In genomic region chr6:40903456-40903855, GRCh38 we compare ENCODE assay signal across 17 cellular contexts.
DNase-seq lines count a peak whose midpoint lies in the region; ATAC-seq, FAIRE-seq and TF ChIP-seq lines count a peak whose summit lies in the region.
"Had no signal": no experiment of that assay in that cellular context is flagged by ENCODE, and none has a peak within 500 bp of the region (broad histone marks: within the 10 kb centered on the region; RNA-seq: fewer than 3 reads in every experiment).

No MANE protein-coding gene starts in this region.

- no peaks in the 10 kb centered on the region for H3F3A ChIP-seq in neural progenitor cell (ENCODE audit: low read depth)

- DNase-seq in AG10803 (ENCODE audit: low read depth) (peak; percentile 37), GM03348 (ENCODE audit: low spot score) (peak; percentile 21), bronchial epithelial cell (ENCODE audit: low read depth) (peak; percentile 58), neural progenitor cell (ENCODE audit: low spot score) (no peak), DMS 273 (lab: John Stamatoyannopoulos, UW; ENCODE audit: unreplicated experiment) (no peak), NCI-H82 (lab: John Stamatoyannopoulos, UW) (no peak)
- DNase-seq: AML-193, DMS153, DMS79 treated with DMSO at 0.1 percent for 48 hours, EL had no signal

- no peak for ATAC-seq in HG03196 (IDR thresholded peaks at IDR 0.05; ENCODE audit: unreplicated experiment)

- peaks cover 2% of the 10 kb centered on the region for H3K36me3 Mint-ChIP-seq in neural progenitor cell

- no peak overlapping the region for H3K9ac ChIP-seq in neural progenitor cell
- H3K9ac ChIP-seq: BLaER1 had no signal

- no peak overlapping the region for H3K4me3 Mint-ChIP-seq in neural progenitor cell

- no peak overlapping the region for H2AFZ ChIP-seq in neural progenitor cell (replicated peaks)

- H3K4me1 Mint-ChIP-seq in neural progenitor cell, result peaks cover 10% of the 10 kb centered on the region

- H3K9me3 Mint-ChIP-seq in neural progenitor cell, result no peaks in the 10 kb centered on the region

- H3K36me3 ChIP-seq in bronchial epithelial cell (ENCODE audit: control insufficient read depth, insufficient read depth, low read length) (no peaks in the 10 kb centered on the region), neural progenitor cell (no peaks in the 10 kb centered on the region)
- H3K36me3 ChIP-seq: BLaER1, HAP-1 had no signal

- H3K27ac ChIP-seq in neural progenitor cell, result no peak overlapping the region
- H3K27ac ChIP-seq: BLaER1, HL-60 had no signal

- FAIRE-seq in bronchial epithelial cell (lab: Jason Lieb, UNC), result no peak
- FAIRE-seq: G401.6, GM19239, H1 had no signal

- TF ChIP-seq CTCF in AG10803 (conservative IDR thresholded peaks at IDR 0.05; ENCODE audit: low read length), result no peak
- no peak for TF ChIP-seq CTCF in bronchial epithelial cell (IDR thresholded peaks at IDR 0.05; ENCODE audit: insufficient read depth, low read length, severe bottlenecking)
- TF ChIP-seq CTCF in neural progenitor cell (IDR thresholded peaks at IDR 0.05), result no peak

- H4K20me1 ChIP-seq in neural progenitor cell (ENCODE audit: low read depth), result no peaks in the 10 kb centered on the region
- H4K20me1 ChIP-seq: BLaER1 had no signal

- H3K4me3 ChIP-seq in AG10803 (ENCODE audit: low read length), result no peak overlapping the region
- H3K4me3 ChIP-seq in bronchial epithelial cell (ENCODE audit: low read depth, low read length), result no peak overlapping the region
- no peak overlapping the region for H3K4me3 ChIP-seq in neural progenitor cell
- H3K4me3 ChIP-seq: BLaER1, HAP-1 had no signal

- H3K4me2 ChIP-seq in neural progenitor cell, result no peak overlapping the region
- H3K4me2 ChIP-seq: BLaER1 had no signal

- no peaks in the 10 kb centered on the region for H3K4me1 ChIP-seq in neural progenitor cell
- H3K4me1 ChIP-seq: HAP-1 had no signal

- H3K9me3 ChIP-seq in neural progenitor cell (ENCODE audit: low read depth), result no peaks in the 10 kb centered on the region
- H3K9me3 ChIP-seq: BLaER1, HAP-1 had no signal

- peak overlapping the region; percentile 13 for H3K27ac Mint-ChIP-seq in neural progenitor cell

- H3K27me3 ChIP-seq in bronchial epithelial cell (ENCODE audit: control insufficient read depth, insufficient read depth, low read length), result no peaks in the 10 kb centered on the region
- no peaks in the 10 kb centered on the region for H3K27me3 ChIP-seq in neural progenitor cell
- H3K27me3 ChIP-seq: BLaER1 had no signal

- H3K79me2 ChIP-seq in neural progenitor cell (ENCODE audit: low read depth), result no peaks in the 10 kb centered on the region

- H3K27me3 Mint-ChIP-seq in neural progenitor cell (ENCODE audit: insufficient read depth, low read depth), result no peaks in the 10 kb centered on the region

Comparison
In these comparisons a context has a peak if more than half of its experiments do, and no peak if none do; other contexts are left out.
1. DNase-seq: peak in AG10803 (single experiment), GM03348 (single experiment) and bronchial epithelial cell (single experiment); none in neural progenitor cell (single experiment), DMS 273 (single experiment) and NCI-H82 (single experiment).